In genomic region chr16:68214726-68215125, GRCh38 we compare ENCODE assay signal across 31 cellular contexts. TPM values are rescaled to one million over a fixed set of nuclear protein-coding genes. Genes with fewer than 3 reads are reported as not detected.
DNase-seq lines count a peak whose midpoint lies in the region; ATAC-seq and TF ChIP-seq lines count a peak whose summit lies in the region.
"Had no signal": no experiment of that assay in that cellular context is flagged by ENCODE, and none has a peak within 500 bp of the region (broad histone marks: within the 10 kb centered on the region; RNA-seq: fewer than 3 reads in every experiment).

No MANE protein-coding gene starts in this region.

- H3K4me3 Mint-ChIP-seq in IgD-negative memory B cell: no peak overlapping the region
- no peak overlapping the region for H3K4me3 Mint-ChIP-seq in stimulated activated effector memory CD8-positive, alpha-beta T cell treated with anti-CD3 and anti-CD28 coated beads, Interleukin-12 subunit alpha, Interleukin-12 subunit beta, amount 100 ng/mL, for 72 hours
- H3K4me3 Mint-ChIP-seq: activated CD4-positive, alpha-beta memory T cell treated with anti-CD3 and anti-CD28 coated beads, Interleukin-2, amount 10 ng/mL, durations not matched to agents 7 days and 5 days; type B pancreatic cell had no signal

- H3K27me3 Mint-ChIP-seq in IgD-negative memory B cell: no peaks in the 10 kb centered on the region
- H3K27me3 Mint-ChIP-seq: activated CD4-positive, alpha-beta memory T cell treated with anti-CD3 and anti-CD28 coated beads, Interleukin-2, amount 10 ng/mL, durations not matched to agents 7 days and 5 days; type B pancreatic cell had no signal

- TF ChIP-seq EP300 in stomach (IDR thresholded peaks at IDR 0.05): no peak

- DNase-seq in Right ventricle myocardium inferior (ENCODE audit: missing footprints) (no peak), right atrium auricular region (ENCODE audit: low spot score) (no peak), right cardiac atrium (no peak), stomach (no peak), mucosa of descending colon (no peak), superior temporal gyrus (ENCODE audit: extremely low spot score) (no peak)
- DNase-seq in stimulated activated effector memory CD8-positive, alpha-beta T cell treated with anti-CD3 and anti-CD28 coated beads, Interleukin-12 subunit alpha, Interleukin-12 subunit beta, amount 100 ng/mL, for 72 hours (ENCODE audit: low spot score in 2 of 2): no peak
- DNase-seq: ACHN; activated CD4-positive, alpha-beta memory T cell treated with anti-CD3 and anti-CD28 coated beads, Interleukin-2, amount 10 ng/mL, durations not matched to agents 7 days and 5 days; activated gamma-delta T cell treated with Interleukin-2 at 50 U/mL for 16 hours; BE2C; body of pancreas; Caco-2; cerebellar nuclear complex; foreskin keratinocyte; GDM1; heart right ventricle; kidney; lower lobe of right lung; NCI-H1417 treated with DMSO at 0.1 percent for 48 hours; NCI-H2029 treated with DMSO at 0.1 percent for 48 hours; PC-3; spleen; stimulated activated CD4-positive, alpha-beta T cell treated with anti-CD3 and anti-CD28 coated beads, Interleukin-2, amount 100 ng/mL, for 24 hours; T-helper 2 cell had no signal

- H3K27ac ChIP-seq in right atrium auricular region: no peak overlapping the region
- H3K27ac ChIP-seq in right cardiac atrium (ENCODE audit: low read length): no peak overlapping the region
- H3K27ac ChIP-seq in stomach: no peak overlapping the region
- H3K27ac ChIP-seq: esophagus muscularis mucosa, foreskin keratinocyte, lower lobe of right lung, parathyroid adenoma, spleen had no signal

- ATAC-seq in Right ventricle myocardium inferior (peak; percentile 81), right cardiac atrium (peak; percentile 55 to 87), mucosa of descending colon (no peak)
- no peak for ATAC-seq in stimulated activated effector memory CD8-positive, alpha-beta T cell treated with anti-CD3 and anti-CD28 coated beads, Interleukin-12 subunit alpha, Interleukin-12 subunit beta, amount 100 ng/mL, for 72 hours
- ATAC-seq: foreskin keratinocyte, PC-3, SK-N-SH treated with all-trans-retinoic acid at 6 μM for 48 hours had no signal

- peaks cover 9 to 10% (median 10%) of the 10 kb centered on the region in 3 donors for H3K4me1 Mint-ChIP-seq in IgD-negative memory B cell
- H3K4me1 Mint-ChIP-seq in stimulated activated effector memory CD8-positive, alpha-beta T cell treated with anti-CD3 and anti-CD28 coated beads, Interleukin-12 subunit alpha, Interleukin-12 subunit beta, amount 100 ng/mL, for 72 hours: peaks cover 28% of the 10 kb centered on the region

- intact Hi-C loops in Right ventricle myocardium inferior (cut with DNase I) (no loop called here), right cardiac atrium (cut with DNase I) (no loop called here), stomach (cut with DNase I; ENCODE audit: low total_unique reads) (no loop called here), mucosa of descending colon (cut with DNase I, micrococcal nuclease) (no loop called here)

- H3K9me3 Mint-ChIP-seq in IgD-negative memory B cell: no peaks in the 10 kb centered on the region
- no peaks in the 10 kb centered on the region for H3K9me3 Mint-ChIP-seq in stimulated activated effector memory CD8-positive, alpha-beta T cell treated with anti-CD3 and anti-CD28 coated beads, Interleukin-12 subunit alpha, Interleukin-12 subunit beta, amount 100 ng/mL, for 72 hours
- H3K9me3 Mint-ChIP-seq: activated CD4-positive, alpha-beta memory T cell treated with anti-CD3 and anti-CD28 coated beads, Interleukin-2, amount 10 ng/mL, durations not matched to agents 7 days and 5 days; type B pancreatic cell had no signal

- H3K9me3 ChIP-seq in right atrium auricular region (no peaks in the 10 kb centered on the region), right cardiac atrium (ENCODE audit: control insufficient read depth, low read length) (no peaks in the 10 kb centered on the region), stomach (no peaks in the 10 kb centered on the region), mucosa of descending colon (no peaks in the 10 kb centered on the region)
- H3K9me3 ChIP-seq: BE2C, body of pancreas, Caco-2, esophagus muscularis mucosa, heart right ventricle, lower lobe of right lung, spleen had no signal

- H3K36me3 ChIP-seq in right atrium auricular region: no peaks in the 10 kb centered on the region
- H3K36me3 ChIP-seq in stomach: peaks cover 0 to 13% (median 8%) of the 10 kb centered on the region in 4 donors
- H3K36me3 ChIP-seq in mucosa of descending colon (ENCODE audit: low read depth): no peaks in the 10 kb centered on the region
- H3K36me3 ChIP-seq: BE2C had no signal

- WGBS in right cardiac atrium: 66% methylated on average over 3 of the region's 3 CpGs
- 76 to 94% (median 90%) methylated on average over 3 of the region's 3 CpGs for WGBS in stomach, 5 donors

- H3K4me3 ChIP-seq in right atrium auricular region (no peak overlapping the region), right cardiac atrium (ENCODE audit: low read length) (no peak overlapping the region), stomach (no peak overlapping the region), mucosa of descending colon (no peak overlapping the region)
- H3K4me3 ChIP-seq: body of pancreas, esophagus muscularis mucosa, heart right ventricle, lower lobe of right lung, spleen had no signal

- H3K27ac Mint-ChIP-seq in IgD-negative memory B cell: peak overlapping the region in 2 of 3 donors; percentile 8 to 87
- H3K27ac Mint-ChIP-seq in stimulated activated effector memory CD8-positive, alpha-beta T cell treated with anti-CD3 and anti-CD28 coated beads, Interleukin-12 subunit alpha, Interleukin-12 subunit beta, amount 100 ng/mL, for 72 hours: peak overlapping the region; percentile 16
- H3K27ac Mint-ChIP-seq: activated CD4-positive, alpha-beta memory T cell treated with anti-CD3 and anti-CD28 coated beads, Interleukin-2, amount 10 ng/mL, durations not matched to agents 7 days and 5 days had no signal

- TF ChIP-seq POLR2A in stomach (IDR thresholded peaks at IDR 0.05): no peak

- H3K36me3 Mint-ChIP-seq in IgD-negative memory B cell: peaks cover 1% of the 10 kb centered on the region
- peaks cover 86% of the 10 kb centered on the region for H3K36me3 Mint-ChIP-seq in stimulated activated effector memory CD8-positive, alpha-beta T cell treated with anti-CD3 and anti-CD28 coated beads, Interleukin-12 subunit alpha, Interleukin-12 subunit beta, amount 100 ng/mL, for 72 hours

- no peaks in the 10 kb centered on the region for H3K27me3 ChIP-seq in right atrium auricular region
- no peaks in the 10 kb centered on the region for H3K27me3 ChIP-seq in right cardiac atrium (ENCODE audit: control insufficient read depth, insufficient read depth)
- H3K27me3 ChIP-seq in stomach: no peaks in the 10 kb centered on the region
- H3K27me3 ChIP-seq: BE2C, body of pancreas, esophagus muscularis mucosa, foreskin keratinocyte, heart right ventricle, spleen had no signal

- TF ChIP-seq CTCF in right atrium auricular region (IDR thresholded peaks at IDR 0.05): no peak
- no peak for TF ChIP-seq CTCF in stomach (IDR thresholded peaks at IDR 0.05)
- TF ChIP-seq CTCF in mucosa of descending colon (IDR thresholded peaks at IDR 0.05): no peak

- H3K4me1 ChIP-seq in right atrium auricular region: no peaks in the 10 kb centered on the region
- no peaks in the 10 kb centered on the region for H3K4me1 ChIP-seq in right cardiac atrium (ENCODE audit: control insufficient read depth, insufficient read depth, low read length)
- H3K4me1 ChIP-seq in stomach: peaks cover 0 to 5% (median 0%) of the 10 kb centered on the region in 4 donors
- no peaks in the 10 kb centered on the region for H3K4me1 ChIP-seq in mucosa of descending colon (ENCODE audit: low read depth)
- H3K4me1 ChIP-seq: BE2C, Caco-2, esophagus muscularis mucosa, foreskin keratinocyte had no signal

RNA-seq across cellular contexts. Expression of gene ESRP2, which starts 21.2 kb away (rescaled TPM):
- 0.41 TPM for total RNA-seq in Right ventricle myocardium inferior
- 1 to 10 TPM in 1 of 2 donors, under 1 TPM in 1; 0.59 to 1.2 TPM for total RNA-seq in right atrium auricular region
- polyA plus RNA-seq in IgD-negative memory B cell: 0.48 TPM
- total RNA-seq in right cardiac atrium: under 1 TPM; 0.14 to 0.59 (median 0.36) TPM
- polyA plus RNA-seq in right cardiac atrium: 0.16 TPM
- 100 to 1,000 TPM in 1 of 5 donors, 10 to 100 TPM in 4; 19.8 to 184 (median 76.3) TPM for total RNA-seq in stomach
- 10 to 100 TPM; 21.5 to 36.9 (median 31.2) TPM for polyA plus RNA-seq in stomach
- total RNA-seq in mucosa of descending colon: 100 to 1,000 TPM in 1 of 3 donors, 10 to 100 TPM in 2; 46.6 to 125 (median 94.5) TPM
- total RNA-seq: activated CD4-positive, alpha-beta memory T cell treated with anti-CD3 and anti-CD28 coated beads, Interleukin-2, amount 10 ng/mL, durations not matched to agents 7 days and 5 days had no signal
- polyA plus RNA-seq: neural cell had no signal

RNA-seq across cellular contexts. Expression of gene PLA2G15, which starts 30.4 kb away (rescaled TPM):
- total RNA-seq in Right ventricle myocardium inferior (43.8 TPM), right atrium auricular region (10 to 100 TPM; 28.3 to 29.1 TPM), right cardiac atrium (10 to 100 TPM; 20.2 to 30.8 (median 28.7) TPM), stomach (10 to 100 TPM in 2 of 5 donors, 1 to 10 TPM in 3; 3.5 to 16.5 (median 9.8) TPM), mucosa of descending colon (10 to 100 TPM; 13.2 to 14.2 (median 13.5) TPM)
- polyA plus RNA-seq in IgD-negative memory B cell (8.2 TPM), right cardiac atrium (18.2 TPM), stomach (1 to 10 TPM; 4.4 to 6.0 (median 5.8) TPM)

RNA-seq across cellular contexts. Expression of gene SLC7A6, which starts 49.6 kb away (rescaled TPM):
- total RNA-seq in Right ventricle myocardium inferior (33.7 TPM), right atrium auricular region (10 to 100 TPM; 28.9 to 51.0 TPM), right cardiac atrium (10 to 100 TPM; 39.0 to 60.7 (median 51.3) TPM), stomach (10 to 100 TPM; 11.9 to 66.1 (median 17.2) TPM), mucosa of descending colon (10 to 100 TPM; 35.0 to 41.4 (median 37.2) TPM)
- polyA plus RNA-seq in IgD-negative memory B cell (13.8 TPM), right cardiac atrium (25.0 TPM), stomach (1 to 10 TPM; 2.9 to 6.0 (median 4.2) TPM)

Comparison
In these comparisons a context has a peak if more than half of its experiments do, and no peak if none do; other contexts are left out.
1. ATAC-seq: peak in Right ventricle myocardium inferior (single experiment) and right cardiac atrium (2 of 2); none in stimulated activated effector memory CD8-positive, alpha-beta T cell treated with anti-CD3 and anti-CD28 coated beads, Interleukin-12 subunit alpha, Interleukin-12 subunit beta, amount 100 ng/mL, for 72 hours (single experiment) and mucosa of descending colon (single experiment).
2. RNA of gene ESRP2, which starts 21.2 kb away (total RNA-seq): 46.6 to 125 TPM in mucosa of descending colon and 19.8 to 184 TPM in stomach; 0.59 to 1.2 TPM in right atrium auricular region, 0.41 TPM in Right ventricle myocardium inferior (single experiment) and 0.14 to 0.59 TPM in right cardiac atrium; every median in the first group is over 4 times any median in the second.